Comparison of ENCODE assay signal across 23 cellular contexts in genomic region chr14:52077261-52077984, GRCh38. TPM values are rescaled to one million over a fixed set of nuclear protein-coding genes. Genes with fewer than 3 reads are reported as not detected.
DNase-seq lines count a peak whose midpoint lies in the region; ATAC-seq and TF ChIP-seq lines count a peak whose summit lies in the region.
"Had no signal": no experiment of that assay in that cellular context is flagged by ENCODE, and none has a peak within 500 bp of the region (broad histone marks: within the 10 kb centered on the region; RNA-seq: fewer than 3 reads in every experiment).

No MANE protein-coding gene starts in this region.

- H3K36me3 ChIP-seq in osteoblast (ENCODE audit: insufficient read depth, low read length), result no peaks in the 10 kb centered on the region
- H3K36me3 ChIP-seq: ascending aorta, lower lobe of right lung, thoracic aorta had no signal

- no peak overlapping the region for H2AFZ ChIP-seq in osteoblast (ENCODE audit: low read length)

- H3K27ac ChIP-seq in epithelial cell of prostate (peak overlapping the region; percentile 89), osteoblast (ENCODE audit: low read depth, low read length) (peak overlapping the region; percentile 96)
- H3K27ac ChIP-seq: ascending aorta, lower lobe of right lung, RWPE1 had no signal

- H3K4me3 ChIP-seq in LNCaP clone FGC (ENCODE audit: low read depth, low read length), result no peak overlapping the region
- no peak overlapping the region for H3K4me3 ChIP-seq in osteoblast (ENCODE audit: insufficient read depth, low read length)
- H3K4me3 ChIP-seq: ascending aorta, lower lobe of right lung, thoracic aorta had no signal

- DNase-seq in DMS79 (lab: John Stamatoyannopoulos, UW), result peak; percentile 59
- DNase-seq in LNCaP clone FGC (ENCODE audit: low read depth), result peak; percentile 8
- DNase-seq in epithelial cell of prostate (ENCODE audit: low read depth, low spot score), result no peak
- DNase-seq in osteoblast (ENCODE audit: insufficient read length, low spot score, missing footprints), result no peak
- DNase-seq in GM03348 (ENCODE audit: low spot score), result no peak
- no peak for DNase-seq in GM19238 (ENCODE audit: insufficient read length, low spot score)
- no peak for DNase-seq in activated effector memory CD4-positive, alpha-beta T cell treated with Interleukin-2 at 50 U/mL for 16 hours
- DNase-seq: activated B cell treated with CpG ODN at 0.5 μM for 24 hours; activated T-cell treated with anti-CD3 and anti-CD28 coated beads, Interleukin-2, amount 50 U/mL, for 48 hours; H9; hippocampal formation; Karpas-422; lower lobe of right lung; NCI-H1048; NCI-H2081; nucleus accumbens; right cardiac atrium; T-helper 9 cell had no signal

- H3K4me1 ChIP-seq in osteoblast (ENCODE audit: insufficient read depth, low read length), result peaks cover 87% of the 10 kb centered on the region
- H3K4me1 ChIP-seq: lower lobe of right lung had no signal

- H3K27me3 ChIP-seq in osteoblast (ENCODE audit: insufficient read depth, low read length), result no peaks in the 10 kb centered on the region
- H3K27me3 ChIP-seq: ascending aorta had no signal

- ATAC-seq in HG02884 (IDR thresholded peaks at IDR 0.05; ENCODE audit: unreplicated experiment), result no peak
- ATAC-seq: lower lobe of right lung; stimulated activated memory B cell treated with anti-CD40 and anti-IgM and Interleukin-4, amounts not matched to agents 10 μg/mL and 1 μg/mL and 100 μg/mL, for 72 hours had no signal

- H3K79me2 ChIP-seq in osteoblast (ENCODE audit: insufficient read depth, low read length), result no peaks in the 10 kb centered on the region

- H3K9me3 ChIP-seq in osteoblast (ENCODE audit: low read depth, low read length), result no peaks in the 10 kb centered on the region
- H3K9me3 ChIP-seq: ascending aorta, lower lobe of right lung, thoracic aorta had no signal

- H4K20me1 ChIP-seq in osteoblast (ENCODE audit: insufficient read depth, low read length), result no peaks in the 10 kb centered on the region

- no peak overlapping the region for H3K4me2 ChIP-seq in osteoblast (ENCODE audit: insufficient read depth, low read length)

- TF ChIP-seq CTCF in LNCaP clone FGC (IDR thresholded peaks at IDR 0.05; ENCODE audit: control insufficient read depth, extremely low read depth, insufficient read depth) (no peak), osteoblast (IDR thresholded peaks at IDR 0.05; ENCODE audit: extremely low read depth, low read depth, low read length) (peak; percentile 11)

RNA-seq across cellular contexts. Expression of gene NID2, which starts 8.6 kb away (rescaled TPM):
- 138 and 141 TPM in 2 replicates for total RNA-seq in osteoblast
- total RNA-seq: activated B cell treated with CpG ODN at 0.5 μM for 24 hours had no signal

Comparison
In these comparisons a context has a peak if more than half of its experiments do, and no peak if none do; other contexts are left out.
1. DNase-seq: peak in DMS79 (single experiment) and LNCaP clone FGC (single experiment); none in epithelial cell of prostate (single experiment), osteoblast (single experiment), GM03348 (single experiment), GM19238 (single experiment) and activated effector memory CD4-positive, alpha-beta T cell treated with Interleukin-2 at 50 U/mL for 16 hours (single experiment).